In genomic region chr4:147040874-147041273, GRCh38 we compare ENCODE assay signal across 8 cellular contexts.
"Had no signal": no experiment of that assay in that cellular context is flagged by ENCODE, and none has a peak within 500 bp of the region (broad histone marks: within the 10 kb centered on the region; RNA-seq: fewer than 3 reads in every experiment).

No MANE protein-coding gene starts in this region.

- H3K4me3 ChIP-seq: GM23248, K562 had no signal

- ATAC-seq: K562 had no signal

- H3K27ac ChIP-seq: GM23248, HL-60 had no signal

- H2AFZ ChIP-seq: GM23248 had no signal

- DNase-seq: GM23248, GOT3, H9, HCEC 1CT, KG1 had no signal

- FAIRE-seq: H54, K562 had no signal

- H3K9ac ChIP-seq: GM23248 had no signal
